Comparison of ENCODE assay signal across 8 cellular contexts in genomic region chr9:128771745-128772519, GRCh38. TPM values are rescaled to one million over a fixed set of nuclear protein-coding genes. Genes with fewer than 3 reads are reported as not detected.
DNase-seq lines count a peak whose midpoint lies in the region; ATAC-seq and TF ChIP-seq lines count a peak whose summit lies in the region.

Gene ZER1 (minus strand): TSS chr9:128771927. CDS start chr9:128755565, 16,362 bp downstream.

- no peaks in the 10 kb centered on the region for H3K27me3 ChIP-seq in right cardiac atrium (ENCODE audit: control insufficient read depth, insufficient read depth)
- H3K27me3 ChIP-seq in uterus, result no peaks in the 10 kb centered on the region

- ATAC-seq in HG02884 (IDR thresholded peaks at IDR 0.05; ENCODE audit: unreplicated experiment) (peak; percentile 77), right cardiac atrium (peak; percentile 98 to 99)

- under 1% methylated on average over 72 of the region's 72 CpGs for WGBS in right cardiac atrium

- in situ Hi-C loops in GM13976 (cut with MboI; ENCODE audit: low sequenced_read_pairs, unreplicated experiment), result no loop called here

- H3K4me1 ChIP-seq in right cardiac atrium (ENCODE audit: control insufficient read depth, insufficient read depth, low read length), result no peaks in the 10 kb centered on the region
- H3K4me1 ChIP-seq in uterus, result no peaks in the 10 kb centered on the region

- intact Hi-C loops in right cardiac atrium (cut with DNase I), result no loop called here
- intact Hi-C loops in uterus (cut with DNase I; ENCODE audit: low total_unique reads), result no loop called here

- H3K27ac ChIP-seq in angular gyrus (ENCODE audit: low read depth, low read length) (peak within 1 kb of the TSS; percentile 88), right cardiac atrium (ENCODE audit: low read length) (peak within 1 kb of the TSS; percentile 90), uterus (peak within 1 kb of the TSS; percentile 90 to 91)

- H3K9me3 ChIP-seq in right cardiac atrium (ENCODE audit: control insufficient read depth, low read length), result no peaks in the 10 kb centered on the region
- no peaks in the 10 kb centered on the region for H3K9me3 ChIP-seq in uterus

- peak within 1 kb of the TSS; percentile 94 for H3K4me3 ChIP-seq in right cardiac atrium (ENCODE audit: low read length)
- H3K4me3 ChIP-seq in uterus, result peak within 1 kb of the TSS; percentile 94 to 95

- no peak for TF ChIP-seq CTCF in GM13976 (IDR thresholded peaks at IDR 0.05; ENCODE audit: borderline replicate concordance, control extremely low read depth, extremely low read depth, insufficient read depth, missing control alignments)
- peak in 3 of 4 experiments; percentile 3 to 38 (median 6) for TF ChIP-seq CTCF in uterus (IDR thresholded peaks at IDR 0.05)

- peak; percentile 99 for DNase-seq in GM13976 (ENCODE audit: low spot score)
- DNase-seq in NCI-H1694 treated with DMSO at 0.1 percent for 48 hours (lab: John Stamatoyannopoulos, UW), result peak; percentile 51
- DNase-seq in T-helper 2 cell, result peak; percentile 84 to 95 (median 89)
- peak; percentile 93 to 98 (median 97) for DNase-seq in right cardiac atrium
- peak; percentile 92 for DNase-seq in putamen (ENCODE audit: low spot score)
- peak; percentile 90 to 91 for DNase-seq in uterus

- peak; percentile 76 to 81 for TF ChIP-seq POLR2A in uterus (IDR thresholded peaks at IDR 0.05)

- H3K36me3 ChIP-seq in uterus, result no peaks in the 10 kb centered on the region

RNA-seq across cellular contexts. Expression of gene ZER1, which starts in this region (rescaled TPM):
- total RNA-seq in right cardiac atrium (10 to 100 TPM; 40.6 to 56.8 (median 47.2) TPM), uterus (10 to 100 TPM; 16.1 to 52.0 (median 21.2) TPM)
- 34.7 TPM for polyA plus RNA-seq in right cardiac atrium

Comparison
In these comparisons a context has a peak if more than half of its experiments do, and no peak if none do; other contexts are left out.
1. Peak in every context shown above with its lines: DNase-seq, ATAC-seq, H3K4me3 ChIP-seq and H3K27ac ChIP-seq.